ENCODE assay signal across 8 cellular contexts in genomic region chr19:19193926-19194325, GRCh38. TPM values are rescaled to one million over a fixed set of nuclear protein-coding genes. Genes with fewer than 3 reads are reported as not detected.
DNase-seq lines count a peak whose midpoint lies in the region; FAIRE-seq and TF ChIP-seq lines count a peak whose summit lies in the region.
"Had no signal": no experiment of that assay in that cellular context is flagged by ENCODE, and none has a peak within 500 bp of the region (broad histone marks: within the 10 kb centered on the region; RNA-seq: fewer than 3 reads in every experiment).

No MANE protein-coding gene starts in this region.

- H3K27ac ChIP-seq in astrocyte (ENCODE audit: low read depth, low read length) (no peak overlapping the region), caudate nucleus (ENCODE audit: low read depth, low read length) (no peak overlapping the region)

- no peak for FAIRE-seq in astrocyte (lab: Jason Lieb, UNC)
- FAIRE-seq: islet of Langerhans had no signal

- H3K4me2 ChIP-seq in astrocyte (ENCODE audit: low read length) = peak overlapping the region; percentile 92

- H3K4me1 Mint-ChIP-seq in IgD-negative memory B cell (peaks cover 12 to 22% (median 19%) of the 10 kb centered on the region in 3 donors), astrocyte (ENCODE audit: low read depth, unreplicated experiment) (peaks cover 11% of the 10 kb centered on the region), progenitor cell of endocrine pancreas (ENCODE audit: low read depth) (peaks cover 14% of the 10 kb centered on the region)

- DNase-seq in astrocyte (ENCODE audit: low read depth) (no peak), progenitor cell of endocrine pancreas (ENCODE audit: low spot score, unreplicated experiment) (no peak), pons (ENCODE audit: low spot score) (no peak), DMS53 treated with DMSO at 0.1 percent for 48 hours (lab: John Stamatoyannopoulos, UW; ENCODE audit: unreplicated experiment) (no peak), caudate nucleus (lab: John Stamatoyannopoulos, UW) (no peak)
- DNase-seq: activated gamma-delta T cell treated with Interleukin-2 at 50 U/mL for 16 hours had no signal

- no peaks in the 10 kb centered on the region for H3K9me3 Mint-ChIP-seq in IgD-negative memory B cell
- H3K9me3 Mint-ChIP-seq in astrocyte (ENCODE audit: unreplicated experiment) = no peaks in the 10 kb centered on the region
- H3K9me3 Mint-ChIP-seq in progenitor cell of endocrine pancreas (ENCODE audit: low read depth) = no peaks in the 10 kb centered on the region

- H3K27me3 ChIP-seq in astrocyte (ENCODE audit: insufficient read depth, low read length) = no peaks in the 10 kb centered on the region

- no peak overlapping the region for H3K9ac ChIP-seq in astrocyte (ENCODE audit: low read length)

- peaks cover 51% of the 10 kb centered on the region for H3K79me2 ChIP-seq in astrocyte (ENCODE audit: insufficient read depth, low read length)

- H2AFZ ChIP-seq in astrocyte (ENCODE audit: low read depth, low read length) = no peak overlapping the region

- H4K20me1 ChIP-seq in astrocyte (ENCODE audit: insufficient read depth, low read length) = peaks cover 39% of the 10 kb centered on the region

- H3K9me3 ChIP-seq in astrocyte (ENCODE audit: insufficient read depth, low read depth, low read length) = no peaks in the 10 kb centered on the region

- peaks cover 9% of the 10 kb centered on the region for H3K4me1 ChIP-seq in astrocyte (ENCODE audit: insufficient read depth, low read length)

- H3K4me3 ChIP-seq in astrocyte (ENCODE audit: insufficient read depth, low read depth, low read length) = peak overlapping the region; percentile 80

- H3K36me3 Mint-ChIP-seq in IgD-negative memory B cell (no peaks in the 10 kb centered on the region), astrocyte (ENCODE audit: low read depth, unreplicated experiment) (peaks cover 10% of the 10 kb centered on the region), progenitor cell of endocrine pancreas (ENCODE audit: insufficient read depth) (peaks cover 9% of the 10 kb centered on the region)

- peak overlapping the region in 2 of 3 donors; percentile 55 to 100 for H3K27ac Mint-ChIP-seq in IgD-negative memory B cell
- no peak overlapping the region for H3K27ac Mint-ChIP-seq in astrocyte (ENCODE audit: unreplicated experiment)
- no peak overlapping the region for H3K27ac Mint-ChIP-seq in progenitor cell of endocrine pancreas

- H3K4me3 Mint-ChIP-seq in IgD-negative memory B cell (peak overlapping the region; percentile 96 to 99 (median 97)), astrocyte (ENCODE audit: unreplicated experiment) (peak overlapping the region; percentile 97), progenitor cell of endocrine pancreas (ENCODE audit: low read depth) (peak overlapping the region; percentile 98)

- TF ChIP-seq CTCF in astrocyte (IDR thresholded peaks at IDR 0.05; ENCODE audit: insufficient read depth, low read depth, low read length) = no peak
- TF ChIP-seq CTCF in progenitor cell of endocrine pancreas (IDR thresholded peaks at IDR 0.05; ENCODE audit: unreplicated experiment) = no peak

- H3K27me3 Mint-ChIP-seq in IgD-negative memory B cell = no peaks in the 10 kb centered on the region
- no peaks in the 10 kb centered on the region for H3K27me3 Mint-ChIP-seq in astrocyte (ENCODE audit: low read depth, unreplicated experiment)
- no peaks in the 10 kb centered on the region for H3K27me3 Mint-ChIP-seq in progenitor cell of endocrine pancreas

- H3K36me3 ChIP-seq in astrocyte (ENCODE audit: insufficient read depth, low read length) = peaks cover 4% of the 10 kb centered on the region

RNA-seq across cellular contexts. Expression of gene RFXANK, which starts 1.9 kb away (rescaled TPM):
- polyA plus RNA-seq in IgD-negative memory B cell = 91.4 TPM
- total RNA-seq in astrocyte = 91.1 and 92.5 TPM in 2 replicates
- 134 and 135 TPM in 2 replicates for total RNA-seq in progenitor cell of endocrine pancreas

RNA-seq across cellular contexts. Expression of gene BORCS8, which starts 2.0 kb away (rescaled TPM):
- 21.6 TPM for polyA plus RNA-seq in IgD-negative memory B cell
- 29.5 and 33.5 TPM in 2 replicates for total RNA-seq in astrocyte
- 28.9 and 33.9 TPM in 2 replicates for total RNA-seq in progenitor cell of endocrine pancreas

RNA-seq across cellular contexts. Expression of gene NR2C2AP, which starts 9.3 kb away (rescaled TPM):
- 37.6 TPM for polyA plus RNA-seq in IgD-negative memory B cell
- 4.3 and 5.1 TPM in 2 replicates for total RNA-seq in astrocyte
- total RNA-seq in progenitor cell of endocrine pancreas = 10.6 and 12.2 TPM in 2 replicates

RNA-seq across cellular contexts. Expression of gene NCAN, which starts 17.8 kb away (rescaled TPM):
- polyA plus RNA-seq in IgD-negative memory B cell = not detected
- 0.14 TPM in 1 of 2 replicates, not detected in the other for total RNA-seq in astrocyte
- total RNA-seq in progenitor cell of endocrine pancreas = 0.17 and 0.36 TPM in 2 replicates

RNA-seq across cellular contexts. Expression of gene MEF2B, which starts 23.9 kb away (rescaled TPM):
- 1.8 TPM for polyA plus RNA-seq in IgD-negative memory B cell
- total RNA-seq in astrocyte = 0.58 and 1.7 TPM in 2 replicates
- total RNA-seq in progenitor cell of endocrine pancreas = 4.2 and 4.4 TPM in 2 replicates

Comparison
In these comparisons a context has a peak if more than half of its experiments do, and no peak if none do; other contexts are left out.
1. H3K27ac Mint-ChIP-seq: peak in IgD-negative memory B cell (2 of 3); none in astrocyte (single experiment) and progenitor cell of endocrine pancreas (single experiment).
2. Peak in every context shown above with its lines, with median percentiles within 50 percentile points of each other: H3K4me3 Mint-ChIP-seq.